In the genomic region with DNA sequence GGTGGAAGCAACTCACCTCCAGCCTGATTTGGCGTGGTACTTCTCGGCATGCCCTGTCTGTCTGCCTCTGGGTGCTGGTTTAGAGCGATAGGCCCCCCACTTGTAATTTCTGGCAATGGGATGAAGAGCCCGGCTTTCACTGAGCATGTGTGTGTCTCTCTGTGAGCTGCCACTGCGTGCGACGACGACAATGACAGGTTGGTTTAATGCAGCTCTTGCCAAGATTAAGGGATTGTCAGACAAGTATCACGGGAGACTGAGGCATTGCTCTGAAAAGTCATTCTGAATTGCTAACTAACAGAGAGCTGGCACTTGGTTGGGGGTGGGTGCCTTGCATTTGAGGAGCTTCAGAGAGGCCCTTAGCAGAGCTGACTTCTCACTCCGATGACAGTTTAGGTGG, we compare ENCODE assay signal across 22 cellular contexts.
DNase-seq lines count a peak whose midpoint lies in the region; ATAC-seq, FAIRE-seq and TF ChIP-seq lines count a peak whose summit lies in the region.
"Had no signal": no experiment of that assay in that cellular context is flagged by ENCODE, and none has a peak within 500 bp of the region (broad histone marks: within the 10 kb centered on the region; RNA-seq: fewer than 3 reads in every experiment).

No MANE protein-coding gene starts in this region.

- H3K36me3 ChIP-seq in DND-41 (ENCODE audit: insufficient read depth, low read length) (no peaks in the 10 kb centered on the region), H1 (ENCODE audit: control insufficient read depth in 2 of 4, insufficient read depth in 4 of 4, low read length in 3 of 4) (no peaks in the 10 kb centered on the region), neural cell (ENCODE audit: insufficient read depth, low read length) (no peaks in the 10 kb centered on the region)

- H4K91ac ChIP-seq in H1 (replicated peaks; ENCODE audit: insufficient read length, low read length): no peak overlapping the region

- no peak for ATAC-seq in DND-41 (ENCODE audit: insufficient read depth, low read depth)
- ATAC-seq in GM21423 (IDR thresholded peaks at IDR 0.05; ENCODE audit: unreplicated experiment): no peak
- ATAC-seq: A549; CD8-positive, alpha-beta T cell had no signal

- no peak overlapping the region for H2BK5ac ChIP-seq in H1 (ENCODE audit: low read depth, low read length)

- POLR2A ChIA-PET in H1 (lab: Charles Lee; ENCODE audit: partially characterized antibody): no interaction called here

- no peaks in the 10 kb centered on the region for H3K79me1 ChIP-seq in H1 (ENCODE audit: low read depth, low read length)

- FAIRE-seq in H1 (lab: Jason Lieb, UNC): no peak
- FAIRE-seq: A549, D721Med, G401.6, GM12891, GM19239 had no signal

- H4K5ac ChIP-seq in H1 (ENCODE audit: insufficient read length, low read depth, low read length): no peak overlapping the region

- H3K9me2 ChIP-seq in neural cell (ENCODE audit: insufficient read depth, low read length): no peaks in the 10 kb centered on the region

- H3K18ac ChIP-seq in H1 (ENCODE audit: extremely low read depth, low read length): no peak overlapping the region

- no peak overlapping the region for H3K23ac ChIP-seq in H1 (ENCODE audit: insufficient read length)

- no peaks in the 10 kb centered on the region for H3K23me2 ChIP-seq in H1 (ENCODE audit: low read depth, low read length)

- H3K4me1 ChIP-seq in DND-41 (ENCODE audit: insufficient read depth, low read length): peaks cover 8% of the 10 kb centered on the region
- peaks cover 0 to 3% (median 1%) of the 10 kb centered on the region in 4 experiments; a peak in 1 of 7 replicates for H3K4me1 ChIP-seq in H1 (replicated peaks in 1 of 4; ENCODE audit: control insufficient read depth in 3 of 4, insufficient read depth in 4 of 4, low read length in 3 of 4)
- H3K4me1 ChIP-seq: A549, Caco-2 had no signal

- H2BK15ac ChIP-seq in H1 (ENCODE audit: low read length): no peak overlapping the region

- no peak overlapping the region for H2BK120ac ChIP-seq in H1 (replicated peaks; ENCODE audit: low read depth, low read length)

- no peaks in the 10 kb centered on the region for H4K20me1 ChIP-seq in DND-41 (ENCODE audit: insufficient read depth, low read length)
- H4K20me1 ChIP-seq in H1 (replicated peaks in 1 of 2; ENCODE audit: control insufficient read depth in 1 of 2, insufficient read depth in 2 of 2, low read length in 2 of 2): no peaks in the 10 kb centered on the region
- H4K20me1 ChIP-seq in neural cell (ENCODE audit: insufficient read depth): no peaks in the 10 kb centered on the region
- H4K20me1 ChIP-seq: BLaER1 treated with 17β-estradiol and CSF1 and Interleukin-3, amounts not matched to agents 10 nM and 100 nM had no signal

- H3K27me3 ChIP-seq in DND-41 (ENCODE audit: insufficient read depth, low read length, poor library complexity) (no peaks in the 10 kb centered on the region), H1 (replicated peaks in 1 of 4; ENCODE audit: control insufficient read depth in 3 of 4, extremely low read depth in 1 of 4, insufficient read depth in 3 of 4, low read length in 3 of 4) (no peaks in the 10 kb centered on the region), neural cell (ENCODE audit: insufficient read depth, low read depth, low read length) (no peaks in the 10 kb centered on the region)
- H3K27me3 ChIP-seq: BLaER1 treated with 17β-estradiol and CSF1 and Interleukin-3, amounts not matched to agents 10 nM and 100 nM had no signal

- H3K9me3 ChIP-seq in DND-41 (ENCODE audit: insufficient read depth, low read length, severe bottlenecking) (no peaks in the 10 kb centered on the region), H1 (ENCODE audit: insufficient read depth in 2 of 2, low read depth in 1 of 2, low read length in 1 of 2) (no peaks in the 10 kb centered on the region), neural cell (ENCODE audit: low read length) (no peaks in the 10 kb centered on the region)
- H3K9me3 ChIP-seq: A549, Caco-2 had no signal

- H2BK20ac ChIP-seq in H1 (ENCODE audit: low read length): no peak overlapping the region

- no peak overlapping the region for H3K4ac ChIP-seq in H1 (replicated peaks; ENCODE audit: insufficient read length, low read depth, low read length)

- no peak overlapping the region for H3K56ac ChIP-seq in H1 (replicated peaks; ENCODE audit: insufficient read length, low read depth, low read length)

- H3K9ac ChIP-seq in DND-41 (ENCODE audit: low read depth, low read length) (no peak overlapping the region), H1 (replicated peaks in 1 of 4; ENCODE audit: extremely low read depth in 1 of 4, low read depth in 3 of 4, low read length in 3 of 4) (no peak overlapping the region), neural cell (ENCODE audit: low read length) (peak overlapping the region; percentile 51)
- H3K9ac ChIP-seq: BLaER1 treated with 17β-estradiol and CSF1 and Interleukin-3, amounts not matched to agents 10 nM and 100 nM had no signal

- TF ChIP-seq POLR2A in H1 (IDR thresholded peaks at IDR 0.05; ENCODE audit: control extremely low read depth in 1 of 2, low read depth in 2 of 2, low read length in 2 of 2): no peak

- no peak overlapping the region for H2BK12ac ChIP-seq in H1 (ENCODE audit: low read depth, low read length)

- 88% methylated on average over 10 of the region's 10 CpGs; no CpG with 5 or more reads in 1 of the 2 experiments for WGBS in H1 (ENCODE audit: extremely low coverage in 1 of 2, insufficient coverage in 1 of 2, insufficient read length in 1 of 2, insufficient replicate concordance in 2 of 2, low coverage in 1 of 2, low lambda C conversion rate in 2 of 2, missing lambda C conversion rate in 1 of 2), 2 experiments

- H3K27ac ChIP-seq in DND-41 (ENCODE audit: low read length) (0 out of 2 replicates have a peak overlapping the region, but pooled peaks have one; percentile 21), H1 (ENCODE audit: low read depth, low read length) (no peak overlapping the region), neural cell (ENCODE audit: low read length) (peak overlapping the region; percentile 66)
- H3K27ac ChIP-seq: 22Rv1, A549, C4-2B had no signal

- no peaks in the 10 kb centered on the region for H3K79me2 ChIP-seq in DND-41 (ENCODE audit: insufficient read depth, low read length)
- no peaks in the 10 kb centered on the region for H3K79me2 ChIP-seq in H1 (ENCODE audit: control insufficient read depth in 1 of 2, insufficient read depth in 2 of 2, low read length in 2 of 2)
- no peaks in the 10 kb centered on the region for H3K79me2 ChIP-seq in neural cell (replicated peaks; ENCODE audit: insufficient read depth, low read length)

- no peak for DNase-seq in DND-41
- DNase-seq in H1 (ENCODE audit: low read depth in 1 of 2, low spot score in 2 of 2): no peak
- no peak for DNase-seq in HUDEP-2 (lab: John Stamatoyannopoulos, UW; ENCODE audit: unreplicated experiment in 76 of 76)
- DNase-seq: AML-193; Caco-2; Calu3; CD4-positive, alpha-beta T cell; CD8-positive, alpha-beta T cell; DMS153; DMS53; DMS79; GF-D8 had no signal

- H2AK5ac ChIP-seq in H1 (ENCODE audit: low read depth, low read length): no peak overlapping the region

- H3K4me3 ChIP-seq in DND-41 (ENCODE audit: low read depth in 1 of 2, low read length in 2 of 2) (no peak overlapping the region), H1 (ENCODE audit: extremely low read depth in 1 of 4, insufficient read depth in 2 of 4, low read depth in 3 of 4, low read length in 4 of 4) (no peak overlapping the region), neural cell (ENCODE audit: low read length) (no peak overlapping the region)
- H3K4me3 ChIP-seq: A549; BLaER1 treated with 17β-estradiol and CSF1 and Interleukin-3, amounts not matched to agents 10 nM and 100 nM had no signal

- TF ChIP-seq EP300 in H1 (IDR thresholded peaks at IDR 0.05; ENCODE audit: borderline replicate concordance in 1 of 2, low read depth in 2 of 2, low read length in 2 of 2) (no peak), neural cell (conservative IDR thresholded peaks at IDR 0.05; ENCODE audit: poor library complexity, severe bottlenecking) (peak; percentile 72)

- H4K8ac ChIP-seq in H1 (ENCODE audit: extremely low read depth, insufficient read depth, low read length): no peak overlapping the region

- no peak overlapping the region for H3K14ac ChIP-seq in H1 (ENCODE audit: insufficient read length)

- H3K4me2 ChIP-seq in DND-41 (ENCODE audit: insufficient read depth, low read length): no peak overlapping the region
- H3K4me2 ChIP-seq in H1 (ENCODE audit: insufficient read depth in 1 of 2, low read depth in 2 of 2, low read length in 2 of 2): no peak overlapping the region
- no peak overlapping the region for H3K4me2 ChIP-seq in neural cell (ENCODE audit: low read length)
- H3K4me2 ChIP-seq: A549; BLaER1 treated with 17β-estradiol and CSF1 and Interleukin-3, amounts not matched to agents 10 nM and 100 nM had no signal

- CTCF ChIA-PET in H1 (lab: Charles Lee; ENCODE audit: partially characterized antibody): no interaction called here

- TF ChIP-seq RAD21 in H1 (IDR thresholded peaks at IDR 0.05 in 1 of 2, conservative IDR thresholded peaks at IDR 0.05 in 1 of 2; ENCODE audit: low read depth in 2 of 2, low read length in 2 of 2) (no peak), neural cell (conservative IDR thresholded peaks at IDR 0.05) (peak; percentile 14)

- H2AFZ ChIP-seq in DND-41 (ENCODE audit: low read depth, low read length) (no peak overlapping the region), H1 (ENCODE audit: low read length) (0 out of 2 replicates have a peak overlapping the region, but pooled peaks have one; percentile 10), neural cell (ENCODE audit: low read depth, low read length) (peak overlapping the region; percentile 4)

- no peaks in the 10 kb centered on the region for H3F3A ChIP-seq in neural cell (ENCODE audit: insufficient read depth, low read length, poor library complexity, severe bottlenecking)

- no peak for TF ChIP-seq CTCF in DND-41 (IDR thresholded peaks at IDR 0.05; ENCODE audit: borderline replicate concordance, extremely low read depth, low read length, poor library complexity, severe bottlenecking)
- no peak for TF ChIP-seq CTCF in H1 (IDR thresholded peaks at IDR 0.05; ENCODE audit: control extremely low read depth in 1 of 3, insufficient read depth in 1 of 3, low read depth in 1 of 3, low read length in 3 of 3)
- TF ChIP-seq CTCF in neural cell (IDR thresholded peaks at IDR 0.05; ENCODE audit: poor library complexity, severe bottlenecking): no peak

TF ChIP-seq in H1, 55 proteins besides CTCF, POLR2A, EP300 and RAD21:
- TF ChIP-seq EZH2 (IDR thresholded peaks at IDR 0.05; ENCODE audit: low read depth, low read length, severe bottlenecking) (no peak), FOSL1 (IDR thresholded peaks at IDR 0.05; ENCODE audit: insufficient read depth, low read depth, low read length) (no peak), EGR1 (IDR thresholded peaks at IDR 0.05; ENCODE audit: borderline replicate concordance, low read depth, low read length) (no peak)
TF ChIP-seq in H1: peak in this region for 0.

TF ChIP-seq in neural cell, 6 proteins besides CTCF, POLR2A, EP300 and RAD21 (continues in another document):
- peak; percentile 26 for TF ChIP-seq SMC3 (conservative IDR thresholded peaks at IDR 0.05; ENCODE audit: poor library complexity)
